8 cellular contexts compared by ENCODE assay signal in genomic region chr6:153947817-153948447, GRCh38.
DNase-seq lines count a peak whose midpoint lies in the region; ATAC-seq and TF ChIP-seq lines count a peak whose summit lies in the region.

No MANE protein-coding gene starts in this region.

- DNase-seq in NK-92 treated with Interleukin-12 subunit alpha and Interleukin-12 subunit beta, amount 100 ng/mL, for 24 hours (lab: John Stamatoyannopoulos, UW), result peak; percentile 1
- DNase-seq in NK-92 (lab: John Stamatoyannopoulos, UW; ENCODE audit: unreplicated experiment), result no peak
- DNase-seq in NCI-H82 (lab: John Stamatoyannopoulos, UW), result peak; percentile 46
- peak; percentile 49 for DNase-seq in ecto neural progenitor cell (ENCODE audit: low spot score)
- no peak for DNase-seq in omental fat pad (ENCODE audit: low spot score)

- ATAC-seq in GM21576 (IDR thresholded peaks at IDR 0.05; ENCODE audit: unreplicated experiment) (peak; percentile 71), omental fat pad (ENCODE audit: low FRiP score) (peak; percentile 68), HG03097 (IDR thresholded peaks at IDR 0.05; ENCODE audit: low FRiP score, unreplicated experiment) (no peak), HG03095 (IDR thresholded peaks at IDR 0.05; ENCODE audit: unreplicated experiment) (no peak)

- TF ChIP-seq CTCF in omental fat pad (IDR thresholded peaks at IDR 0.05), result peak in 1 of 3 donors; percentile 36

Comparison
In these comparisons a context has a peak if more than half of its experiments do, and no peak if none do; other contexts are left out.
1. DNase-seq: peak in NK-92 treated with Interleukin-12 subunit alpha and Interleukin-12 subunit beta, amount 100 ng/mL, for 24 hours (single experiment), NCI-H82 (single experiment) and ecto neural progenitor cell (single experiment); none in NK-92 (single experiment) and omental fat pad (single experiment).
2. ATAC-seq: peak in GM21576 (single experiment) and omental fat pad (single experiment); none in HG03097 (single experiment) and HG03095 (single experiment).